In genomic region chr6:52587001-52587400, GRCh38 we compare ENCODE assay signal across 19 cellular contexts. TPM values are rescaled to one million over a fixed set of nuclear protein-coding genes. Genes with fewer than 3 reads are reported as not detected.
DNase-seq lines count a peak whose midpoint lies in the region; ATAC-seq, FAIRE-seq and TF ChIP-seq lines count a peak whose summit lies in the region.
"Had no signal": no experiment of that assay in that cellular context is flagged by ENCODE, and none has a peak within 500 bp of the region (broad histone marks: within the 10 kb centered on the region; RNA-seq: fewer than 3 reads in every experiment).

No MANE protein-coding gene starts in this region.

- ATAC-seq in HG03025 (IDR thresholded peaks at IDR 0.05; ENCODE audit: low FRiP score, unreplicated experiment): no peak

- no TSS peak for BruUV-seq in Caco-2 (replicated peaks; lab: Mats Ljungman, UMichigan)

- peaks cover 38% of the 10 kb centered on the region for H3K4me1 ChIP-seq in Caco-2

- H3K4me3 ChIP-seq in Caco-2 (ENCODE audit: low read depth, low read length) (no peak overlapping the region), coronary artery (no peak overlapping the region)

- H3K27ac Mint-ChIP-seq in Caco-2 (ENCODE audit: unreplicated experiment): peak overlapping the region; percentile 5
- H3K27ac Mint-ChIP-seq: CD4-positive, alpha-beta T cell; HFFc6 had no signal

- H3K9me3 Mint-ChIP-seq in Caco-2 (ENCODE audit: unreplicated experiment): no peaks in the 10 kb centered on the region
- H3K9me3 Mint-ChIP-seq: CD4-positive, alpha-beta T cell; HFFc6 had no signal

- H3K27ac ChIP-seq in coronary artery: no peak overlapping the region
- H3K27ac ChIP-seq: C4-2B had no signal

- H3K9me3 ChIP-seq in Caco-2: no peaks in the 10 kb centered on the region

- peaks cover 26% of the 10 kb centered on the region for H3K4me1 Mint-ChIP-seq in Caco-2 (ENCODE audit: low read depth, unreplicated experiment)

- DNase-seq in Caco-2 (no peak), HTR-8/SVneo (ENCODE audit: insufficient read length, low spot score) (no peak), coronary artery (ENCODE audit: low spot score) (peak; percentile 0), urothelium cell line (ENCODE audit: low spot score) (no peak), NCI-H2196 (lab: John Stamatoyannopoulos, UW; ENCODE audit: unreplicated experiment) (no peak)
- DNase-seq in stimulated activated CD4-positive, alpha-beta T cell treated with anti-CD3 and anti-CD28 coated beads, Interleukin-12 subunit alpha, Interleukin-12 subunit beta, amount 100 ng/mL, for 4 hours: no peak
- DNase-seq: ACHN; Calu3; CD4-positive, alpha-beta T cell; DMS79 treated with DMSO at 0.1 percent for 48 hours; GF-D8; HCEC 1CT; HFFc6; Karpas-422; KBM-7 had no signal

- intact Hi-C loops in Caco-2 (cut with micrococcal nuclease; ENCODE audit: unreplicated experiment): no loop called here

- no peaks in the 10 kb centered on the region for H3K27me3 Mint-ChIP-seq in Caco-2 (ENCODE audit: insufficient read depth, unreplicated experiment)
- H3K27me3 Mint-ChIP-seq: CD4-positive, alpha-beta T cell had no signal

- no peaks in the 10 kb centered on the region for H3K36me3 ChIP-seq in Caco-2 (ENCODE audit: control insufficient read depth, insufficient read depth, low read length)

- H3K36me3 Mint-ChIP-seq in Caco-2 (ENCODE audit: insufficient read depth, unreplicated experiment): peaks cover 5% of the 10 kb centered on the region

- TF ChIP-seq CTCF in Caco-2 (IDR thresholded peaks at IDR 0.05; ENCODE audit: insufficient read depth in 1 of 2, low read depth in 1 of 2, low read length in 1 of 2, severe bottlenecking in 1 of 2, unreplicated experiment in 1 of 2): no peak
- no peak for TF ChIP-seq CTCF in coronary artery (IDR thresholded peaks at IDR 0.05)

- CTCF ChIA-PET in Caco-2 (lab: Charles Lee): no interaction called here

- POLR2A ChIA-PET in Caco-2 (lab: Charles Lee): no interaction called here

- peak overlapping the region; percentile 4 for H3K4me3 Mint-ChIP-seq in Caco-2 (ENCODE audit: unreplicated experiment)
- H3K4me3 Mint-ChIP-seq: CD4-positive, alpha-beta T cell; HFFc6 had no signal

- H3K27me3 ChIP-seq in Caco-2 (replicated peaks; ENCODE audit: control insufficient read depth, insufficient read depth, low read length): no peaks in the 10 kb centered on the region

- FAIRE-seq in HTR-8/SVneo (lab: Jason Lieb, UNC): peak; percentile 57
- peak; percentile 61 for FAIRE-seq in urothelium cell line (lab: Jason Lieb, UNC)
- FAIRE-seq: A204.1, H1 had no signal

RNA-seq across cellular contexts. Expression of gene TRAM2, which starts 10.1 kb away (rescaled TPM):
- 63.8 and 71.6 TPM in 2 replicates for total RNA-seq in Caco-2 (2022)
